ENCODE assay signal across 17 cellular contexts in the genomic region with DNA sequence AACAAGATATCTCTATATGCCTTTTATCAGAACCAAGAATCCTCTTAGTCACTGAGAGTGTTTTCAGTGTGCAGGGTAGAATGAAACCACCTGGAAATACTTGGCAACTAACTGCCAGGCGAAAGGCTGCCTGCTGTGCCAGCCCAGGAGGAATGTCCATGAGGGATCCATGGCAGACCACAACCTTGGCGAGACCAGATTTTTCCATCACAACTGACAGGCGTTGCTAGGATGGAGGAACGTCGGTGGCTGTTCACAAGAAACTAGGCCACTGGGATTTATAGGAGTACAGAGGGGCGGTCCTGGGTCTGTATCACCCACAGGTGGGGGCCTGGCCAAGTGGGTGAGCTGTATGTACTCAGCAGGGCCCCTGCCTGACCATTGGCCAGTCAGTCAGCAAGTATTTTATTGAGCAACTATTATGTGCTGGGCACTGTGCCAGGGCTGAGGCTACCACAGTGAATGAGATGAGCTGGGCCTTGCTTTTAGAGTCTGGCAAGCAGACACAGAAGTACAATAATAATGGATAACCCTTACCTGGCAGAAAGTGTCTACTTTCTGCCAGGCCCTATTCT.
DNase-seq lines count a peak whose midpoint lies in the region; ATAC-seq, FAIRE-seq and TF ChIP-seq lines count a peak whose summit lies in the region.
"Had no signal": no experiment of that assay in that cellular context is flagged by ENCODE, and none has a peak within 500 bp of the region (broad histone marks: within the 10 kb centered on the region; RNA-seq: fewer than 3 reads in every experiment).

No MANE protein-coding gene starts in this region.

- H3K9me3 ChIP-seq in HEK293 (ENCODE audit: control insufficient read depth, insufficient read depth, low read depth, low read length) (no peaks in the 10 kb centered on the region), mammary epithelial cell (replicated peaks; ENCODE audit: insufficient read depth, low read length) (no peaks in the 10 kb centered on the region)

- no peak overlapping the region for H2AFZ ChIP-seq in mammary epithelial cell (ENCODE audit: low read depth, low read length)
- H2AFZ ChIP-seq: PC-9 had no signal

- H3K27ac ChIP-seq in HEK293 (ENCODE audit: extremely low read depth, low read depth, low read length) (no peak overlapping the region), mammary epithelial cell (ENCODE audit: insufficient read depth, low read depth, low read length) (no peak overlapping the region)
- H3K27ac ChIP-seq: PC-9, SK-N-MC had no signal

- DNase-seq in Daoy (ENCODE audit: low read depth) = peak; percentile 59
- DNase-seq in mammary epithelial cell = peak; percentile 53
- DNase-seq in left colon = no peak
- DNase-seq in HCEC 1CT = no peak
- no peak for DNase-seq in HK-2 (ENCODE audit: unreplicated experiment)
- DNase-seq in HTR-8/SVneo (ENCODE audit: insufficient read length, low spot score) = no peak
- DNase-seq: ACHN; CD4-positive, alpha-beta memory T cell; DND-41; IMR-90; NCI-H1436 treated with DMSO at 0.1 percent for 48 hours; NCI-H345; NCI-H526 treated with DMSO at 0.1 percent for 48 hours had no signal

- no peaks in the 10 kb centered on the region for H4K20me1 ChIP-seq in mammary epithelial cell (ENCODE audit: insufficient read depth, low read length)

- FAIRE-seq in HTR-8/SVneo (lab: Jason Lieb, UNC) = no peak
- FAIRE-seq: H1 had no signal

- WGBS in mammary epithelial cell (ENCODE audit: low coverage, missing lambda C conversion rate) = 68% methylated on average over 6 of the region's 6 CpGs

- no TSS peak for BruUV-seq in mammary epithelial cell (replicated peaks; lab: Mats Ljungman, UMichigan)

- in situ Hi-C loops in mammary epithelial cell (cut with MboI; ENCODE audit: low sequenced_read_pairs in 2 of 2) = no loop called here

- H3K79me2 ChIP-seq in mammary epithelial cell (ENCODE audit: insufficient read depth, low read length) = no peaks in the 10 kb centered on the region

- H3K4me1 ChIP-seq in HEK293 (ENCODE audit: control insufficient read depth, insufficient read depth, low read length) (no peaks in the 10 kb centered on the region), mammary epithelial cell (ENCODE audit: insufficient read depth, low read length) (no peaks in the 10 kb centered on the region)

- H3K36me3 ChIP-seq in HEK293 (ENCODE audit: control insufficient read depth in 2 of 2, insufficient read depth in 1 of 2, low read length in 2 of 2) (no peaks in the 10 kb centered on the region), mammary epithelial cell (ENCODE audit: insufficient read depth, low read length) (no peaks in the 10 kb centered on the region)

- peak; percentile 27 for ATAC-seq in left colon

- CTCF ChIA-PET in HEK293 (lab: Yijun Ruan, JAX) = no interaction called here
- CTCF ChIA-PET in mammary epithelial cell (lab: Charles Lee; ENCODE audit: low non-redundant PET) = no interaction called here

- intact Hi-C loops in mammary epithelial cell (cut with micrococcal nuclease) (no loop called here), left colon (cut with DNase I, micrococcal nuclease) (no loop called here)

- H3K27me3 ChIP-seq in mammary epithelial cell (ENCODE audit: insufficient read depth, low read length) = no peaks in the 10 kb centered on the region

- dilution Hi-C loops in mammary epithelial cell (cut with HindIII; ENCODE audit: low sequenced_read_pairs) = no loop called here

- TF ChIP-seq CTCF in HEK293 (tag by site-specific recombination; IDR thresholded peaks at IDR 0.05) (no peak), mammary epithelial cell (conservative IDR thresholded peaks at IDR 0.05 in 1 of 2, IDR thresholded peaks at IDR 0.05 in 1 of 2; ENCODE audit: extremely low read depth in 1 of 2, insufficient read depth in 1 of 2, low read depth in 1 of 2, low read length in 2 of 2) (no peak)

- POLR2A ChIA-PET in HEK293 (lab: Yijun Ruan, JAX) = no interaction called here

- no peak overlapping the region for H3K9ac ChIP-seq in mammary epithelial cell (ENCODE audit: insufficient read depth, low read length)

- H3K4me2 ChIP-seq in mammary epithelial cell (ENCODE audit: insufficient read depth, low read depth, low read length) = no peak overlapping the region
- H3K4me2 ChIP-seq: PC-9 had no signal

- no peak overlapping the region for H3K4me3 ChIP-seq in HEK293 (ENCODE audit: low read depth, low read length)
- H3K4me3 ChIP-seq in mammary epithelial cell (replicated peaks in 1 of 3; ENCODE audit: insufficient read depth in 1 of 3, low read depth in 2 of 3, low read length in 3 of 3) = no peak overlapping the region
- H3K4me3 ChIP-seq: PC-9, SK-N-MC had no signal

TF ChIP-seq in HEK293, 187 proteins besides CTCF, POLR2A, EP300 and RAD21:
- peak; percentile 90 for TF ChIP-seq ZNF664 (tag by site-specific recombination; IDR thresholded peaks at IDR 0.05)
- TF ChIP-seq, protein P1, sequence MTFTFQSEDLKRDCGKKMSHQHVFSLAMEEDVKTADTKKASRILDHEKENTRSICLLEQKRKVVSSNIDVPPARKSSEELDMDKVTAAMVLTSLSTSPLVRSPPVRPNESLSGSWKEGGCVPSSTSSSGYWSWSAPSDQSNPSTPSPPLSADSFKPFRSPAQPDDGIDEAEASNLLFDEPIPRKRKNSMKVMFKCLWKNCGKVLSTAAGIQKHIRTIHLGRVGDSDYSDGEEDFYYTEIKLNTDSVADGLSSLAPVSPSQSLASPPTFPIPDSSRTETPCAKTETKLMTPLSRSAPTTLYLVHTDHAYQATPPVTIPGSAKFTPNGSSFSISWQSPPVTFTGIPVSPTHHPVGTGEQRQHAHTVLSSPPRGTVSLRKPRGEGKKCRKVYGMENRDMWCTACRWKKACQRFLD (tag by site-specific recombination; IDR thresholded peaks at IDR 0.05) = no peak

Comparison
In these comparisons a context has a peak if more than half of its experiments do, and no peak if none do; other contexts are left out.
1. DNase-seq: peak in Daoy (single experiment) and mammary epithelial cell (single experiment); none in left colon (0 of 2), HCEC 1CT (single experiment), HK-2 (single experiment) and HTR-8/SVneo (single experiment).